ENCODE assay signal across 33 cellular contexts in genomic region chr9:34506623-34507022, GRCh38. TPM values are rescaled to one million over a fixed set of nuclear protein-coding genes. Genes with fewer than 3 reads are reported as not detected.
"Had no signal": no experiment of that assay in that cellular context is flagged by ENCODE, and none has a peak within 500 bp of the region (broad histone marks: within the 10 kb centered on the region; RNA-seq: fewer than 3 reads in every experiment).

No MANE protein-coding gene starts in this region.

- H3K27me3 ChIP-seq: esophagus muscularis mucosa, gastroesophageal sphincter, heart left ventricle, hepatocyte, left lung, neural progenitor cell, right lobe of liver, stomach, thyroid gland had no signal

- ATAC-seq: foreskin keratinocyte; gastroesophageal sphincter; heart left ventricle; left cardiac atrium; left lung; naive thymus-derived CD4-positive, alpha-beta T cell; psoas muscle; right lobe of liver had no signal

- H3K27ac ChIP-seq: esophagus muscularis mucosa, foreskin keratinocyte, gastroesophageal sphincter, heart left ventricle, hepatocyte, left lung, neural progenitor cell, psoas muscle, right lobe of liver, stomach, thyroid gland had no signal

- H3K4me3 Mint-ChIP-seq: dendritic cell treated with granulocyte-macrophage colony-stimulating factor and Interleukin-4, amounts not matched to agents 40 ng/mL and 50 ng/mL, for 4 days; naive thymus-derived CD4-positive, alpha-beta T cell; nephron; neural progenitor cell had no signal

- H3K36me3 Mint-ChIP-seq: naive thymus-derived CD4-positive, alpha-beta T cell had no signal

- H3K9ac ChIP-seq: neural progenitor cell had no signal

- H3K9me3 ChIP-seq: esophagus muscularis mucosa, gastroesophageal sphincter, heart left ventricle, left lung, psoas muscle, right lobe of liver, stomach, thyroid gland had no signal

- DNase-seq: effector CD8-positive, alpha-beta T cell; foreskin keratinocyte; heart left ventricle; left cardiac atrium; left lung; mesenchymal stem cell; midbrain; naive thymus-derived CD4-positive, alpha-beta T cell; psoas muscle; retina; stimulated activated CD4-positive, alpha-beta T cell treated with anti-CD3 and anti-CD28 coated beads, Interleukin-12 subunit alpha, Interleukin-12 subunit beta, amount 100 ng/mL, for 4 hours; stimulated activated CD4-positive, alpha-beta T cell treated with anti-CD3 and anti-CD28 coated beads, Interleukin-1b, Interleukin-23, amount 100 ng/mL, for 48 hours; stimulated activated CD4-positive, alpha-beta T cell treated with anti-CD3 and anti-CD28 coated beads, Interleukin-4, amount 100 ng/mL, for 1 hour; stimulated activated CD8-positive, alpha-beta memory T cell treated with anti-CD3 and anti-CD28 coated beads, Interleukin-4, amount 100 ng/mL, for 48 hours; stimulated activated naive CD4-positive, alpha-beta T cell; stomach; thyroid gland; trophoblast cell had no signal

- H3K27ac Mint-ChIP-seq: dendritic cell treated with granulocyte-macrophage colony-stimulating factor and Interleukin-4, amounts not matched to agents 40 ng/mL and 50 ng/mL, for 4 days; naive thymus-derived CD4-positive, alpha-beta T cell; nephron; neural progenitor cell had no signal

- H3K4me1 ChIP-seq: foreskin keratinocyte, psoas muscle, right lobe of liver had no signal

- H3K9me3 Mint-ChIP-seq: dendritic cell treated with granulocyte-macrophage colony-stimulating factor and Interleukin-4, amounts not matched to agents 40 ng/mL and 50 ng/mL, for 4 days; naive thymus-derived CD4-positive, alpha-beta T cell; nephron; neural progenitor cell had no signal

- H3K36me3 ChIP-seq: esophagus muscularis mucosa, gastroesophageal sphincter, heart left ventricle, left lung, neural progenitor cell, right lobe of liver, stomach, thyroid gland had no signal

- H3K4me3 ChIP-seq: esophagus muscularis mucosa, gastroesophageal sphincter, heart left ventricle, hepatocyte, left lung, neural progenitor cell, psoas muscle, right lobe of liver, smooth muscle cell, stomach, thyroid gland had no signal

RNA-seq across cellular contexts. Expression of gene ENHO, which starts 16.2 kb away (rescaled TPM):
- total RNA-seq: endothelial cell of umbilical vein, fibroblast of lung, foreskin keratinocyte, lung microvascular endothelial cell, smooth muscle cell, thyroid gland had no signal
- polyA plus RNA-seq: fibroblast of lung had no signal

RNA-seq across cellular contexts. Expression of gene DNAI1, which starts 48.0 kb away (rescaled TPM):
- total RNA-seq: endothelial cell of umbilical vein; esophagus muscularis mucosa; fibroblast of lung; foreskin keratinocyte; gastroesophageal sphincter; kidney epithelial cell; lower leg skin; lung microvascular endothelial cell; naive thymus-derived CD4-positive, alpha-beta T cell; osteocyte; right lobe of liver; smooth muscle cell; urinary bladder had no signal
- polyA plus RNA-seq: endothelial cell of umbilical vein; fibroblast of lung; foreskin keratinocyte; hepatocyte; naive thymus-derived CD4-positive, alpha-beta T cell had no signal
